12 cellular contexts compared by ENCODE assay signal in genomic region chr7:96786261-96786997, GRCh38.
A peak's percentile ranks its signal among the peaks of the same experiment; 100 is the strongest.
DNase-seq lines count a peak whose midpoint lies in the region; ATAC-seq, FAIRE-seq and TF ChIP-seq lines count a peak whose summit lies in the region.
"Had no signal": no experiment of that assay in that cellular context is flagged by ENCODE, and none has a peak within 500 bp of the region (broad histone marks: within the 10 kb centered on the region; RNA-seq: fewer than 3 reads in every experiment).

No MANE protein-coding gene starts in this region.

- H2AFZ ChIP-seq in SK-N-SH (ENCODE audit: low read depth) (no peak overlapping the region), H1 (ENCODE audit: low read length) (peak overlapping the region; percentile 7; the same call in 1 of the 2 replicates), keratinocyte (ENCODE audit: control insufficient read depth, low read length) (peak overlapping the region; percentile 78)

- H2BK20ac ChIP-seq in H1 (ENCODE audit: low read length), result no peak overlapping the region

- H3K23me2 ChIP-seq in H1 (ENCODE audit: low read depth, low read length), result no peaks in the 10 kb centered on the region; the same call in 1 of the 2 replicates

- H2BK5ac ChIP-seq in H1 (ENCODE audit: low read depth, low read length), result no peak overlapping the region

- H3K36me3 Mint-ChIP-seq in type B pancreatic cell, result no peaks in the 10 kb centered on the region
- no peaks in the 10 kb centered on the region for H3K36me3 Mint-ChIP-seq in naive thymus-derived CD8-positive, alpha-beta T cell

- H3K27ac ChIP-seq in SK-N-SH (ENCODE audit: low read depth in 2 of 2, low read length in 1 of 2) (no peak overlapping the region), H1 (ENCODE audit: low read depth, low read length) (0 out of 2 replicates have a peak overlapping the region, but pooled peaks have one; percentile 4), keratinocyte (ENCODE audit: control insufficient read depth, insufficient read depth, low read length) (no peak overlapping the region), gastroesophageal sphincter (no peak overlapping the region)

- H3K4me3 Mint-ChIP-seq in type B pancreatic cell, result peak overlapping the region; percentile 3
- no peak overlapping the region for H3K4me3 Mint-ChIP-seq in naive thymus-derived CD8-positive, alpha-beta T cell
- H3K4me3 Mint-ChIP-seq: activated CD4-positive, alpha-beta T cell treated with anti-CD3 and anti-CD28 coated beads for 36 hours; activated T-cell treated with anti-CD3 and anti-CD28 coated beads, Interleukin-2, amount 50 U/mL, for 4 hours had no signal

- H3K4me3 ChIP-seq in SK-N-SH (ENCODE audit: low read depth in 2 of 2, low read length in 1 of 2) (no peak overlapping the region), H1 (ENCODE audit: extremely low read depth in 1 of 4, insufficient read depth in 2 of 4, low read depth in 3 of 4, low read length in 4 of 4) (peak overlapping the region in 2 of 4 experiments; percentile 3 to 37; a peak in 3 of 8 replicates), keratinocyte (ENCODE audit: control insufficient read depth in 2 of 3, extremely low read depth in 1 of 3, insufficient read depth in 2 of 3, low read depth in 1 of 3, low read length in 3 of 3) (peak overlapping the region in 1 of 3 experiments; percentile 41), gastroesophageal sphincter (no peak overlapping the region)

- no peak overlapping the region for H4K91ac ChIP-seq in H1 (replicated peaks; ENCODE audit: insufficient read length, low read length)

- no peak overlapping the region for H4K5ac ChIP-seq in H1 (ENCODE audit: insufficient read length, low read depth, low read length)

- H3K4me2 ChIP-seq in SK-N-SH (no peak overlapping the region), H1 (ENCODE audit: insufficient read depth in 1 of 2, low read depth in 2 of 2, low read length in 2 of 2) (peak overlapping the region; percentile 46 to 72), keratinocyte (ENCODE audit: control insufficient read depth, extremely low read depth, insufficient read depth, low read depth, low read length) (peak overlapping the region; percentile 68)

- no peak overlapping the region for H3K14ac ChIP-seq in H1 (ENCODE audit: insufficient read length)

- CTCF ChIA-PET in SK-N-SH (lab: Yijun Ruan, JAX) (no interaction called here), H1 (lab: Charles Lee; ENCODE audit: partially characterized antibody) (interaction anchor here (1.2 kb wide), 1 partner anchor 241 kb away, joined by 3 read pairs; no protein-coding TSS in a partner anchor)

- H3K36me3 ChIP-seq in SK-N-SH (replicated peaks in 1 of 2; ENCODE audit: control insufficient read depth in 1 of 2, insufficient read depth in 2 of 2, low read length in 1 of 2), result no peaks in the 10 kb centered on the region
- no peaks in the 10 kb centered on the region; a peak in 1 of 8 replicates for H3K36me3 ChIP-seq in H1 (ENCODE audit: control insufficient read depth in 2 of 4, insufficient read depth in 4 of 4, low read length in 3 of 4)
- no peaks in the 10 kb centered on the region for H3K36me3 ChIP-seq in keratinocyte (ENCODE audit: control insufficient read depth in 2 of 2, extremely low read depth in 1 of 2, insufficient read depth in 2 of 2, low read length in 2 of 2)
- H3K36me3 ChIP-seq in gastroesophageal sphincter, result no peaks in the 10 kb centered on the region

- no peaks in the 10 kb centered on the region for H3K9me3 ChIP-seq in SK-N-SH
- no peaks in the 10 kb centered on the region for H3K9me3 ChIP-seq in H1 (ENCODE audit: insufficient read depth in 2 of 2, low read depth in 1 of 2, low read length in 1 of 2)
- no peaks in the 10 kb centered on the region for H3K9me3 ChIP-seq in keratinocyte (ENCODE audit: control insufficient read depth, low read depth, low read length)
- no peaks in the 10 kb centered on the region for H3K9me3 ChIP-seq in gastroesophageal sphincter

- H3K27me3 ChIP-seq in SK-N-SH (ENCODE audit: insufficient read depth) (no peaks in the 10 kb centered on the region), H1 (replicated peaks in 1 of 4; ENCODE audit: control insufficient read depth in 3 of 4, extremely low read depth in 1 of 4, insufficient read depth in 3 of 4, low read length in 3 of 4) (no peaks in the 10 kb centered on the region), keratinocyte (ENCODE audit: control insufficient read depth, extremely low read depth, insufficient read depth, low read length) (no peaks in the 10 kb centered on the region), gastroesophageal sphincter (no peaks in the 10 kb centered on the region)

- 59% methylated on average over 15 of the region's 15 CpGs for WGBS in SK-N-SH (ENCODE audit: low lambda C conversion rate)
- 40% methylated on average over 15 of the region's 15 CpGs; no CpG with 5 or more reads in 1 of the 2 experiments for WGBS in H1 (ENCODE audit: extremely low coverage in 1 of 2, insufficient coverage in 1 of 2, insufficient read length in 1 of 2, insufficient replicate concordance in 2 of 2, low coverage in 1 of 2, low lambda C conversion rate in 2 of 2, missing lambda C conversion rate in 1 of 2), 2 experiments
- whole genome bisulfite sequencing in gastroesophageal sphincter (ENCODE audit: low coverage in 1 of 2), 2 donors, result 47 to 52% methylated on average over 5 to 11 of the region's 15 CpGs

- no peaks in the 10 kb centered on the region for H3K9me2 ChIP-seq in SK-N-SH

- H3K27me3 Mint-ChIP-seq in type B pancreatic cell, result peaks cover 2% of the 10 kb centered on the region
- peaks cover 1 to 12% (median 3%) of the 10 kb centered on the region in 5 donors for H3K27me3 Mint-ChIP-seq in naive thymus-derived CD8-positive, alpha-beta T cell

- peak overlapping the region; percentile 7 for H3K27ac Mint-ChIP-seq in type B pancreatic cell
- no peak overlapping the region for H3K27ac Mint-ChIP-seq in naive thymus-derived CD8-positive, alpha-beta T cell
- H3K27ac Mint-ChIP-seq: activated CD4-positive, alpha-beta T cell treated with anti-CD3 and anti-CD28 coated beads for 36 hours had no signal

- no peak overlapping the region for H3K23ac ChIP-seq in H1 (ENCODE audit: insufficient read length)

- no peak overlapping the region; the same call in 1 of the 2 replicates for H2BK12ac ChIP-seq in H1 (ENCODE audit: low read depth, low read length)

- TF ChIP-seq POLR2A in H1 (IDR thresholded peaks at IDR 0.05; ENCODE audit: control extremely low read depth in 1 of 2, low read depth in 2 of 2, low read length in 2 of 2) (no peak), gastroesophageal sphincter (IDR thresholded peaks at IDR 0.05) (no peak)

- no peak overlapping the region for H3K4ac ChIP-seq in H1 (replicated peaks; ENCODE audit: insufficient read length, low read depth, low read length)

- no peak for TF ChIP-seq CTCF in SK-N-SH (IDR thresholded peaks at IDR 0.05)
- TF ChIP-seq CTCF in H1 (IDR thresholded peaks at IDR 0.05; ENCODE audit: control extremely low read depth in 1 of 3, insufficient read depth in 1 of 3, low read depth in 1 of 3, low read length in 3 of 3), result no peak
- TF ChIP-seq CTCF in keratinocyte (optimal IDR thresholded peaks at IDR 0.05 in 1 of 3, IDR thresholded peaks at IDR 0.05 in 1 of 3, conservative IDR thresholded peaks at IDR 0.05 in 1 of 3; ENCODE audit: extremely low read depth in 1 of 3, insufficient read depth in 2 of 3, low read length in 3 of 3), result no peak
- no peak for TF ChIP-seq CTCF in type B pancreatic cell (conservative IDR thresholded peaks at IDR 0.05)
- no peak for TF ChIP-seq CTCF in gastroesophageal sphincter (IDR thresholded peaks at IDR 0.05)

- no peak for TF ChIP-seq RAD21 in SK-N-SH (IDR thresholded peaks at IDR 0.05; ENCODE audit: low read length)
- no peak for TF ChIP-seq RAD21 in H1 (IDR thresholded peaks at IDR 0.05 in 1 of 2, conservative IDR thresholded peaks at IDR 0.05 in 1 of 2; ENCODE audit: low read depth in 2 of 2, low read length in 2 of 2)

- no peak overlapping the region for H3K9ac ChIP-seq in SK-N-SH
- no peak overlapping the region for H3K9ac ChIP-seq in H1 (replicated peaks in 1 of 4; ENCODE audit: extremely low read depth in 1 of 4, low read depth in 3 of 4, low read length in 3 of 4)
- H3K9ac ChIP-seq in keratinocyte (ENCODE audit: control insufficient read depth, extremely low read depth, insufficient read depth, low read length), result no peak overlapping the region

- no peak overlapping the region for H3K56ac ChIP-seq in H1 (replicated peaks; ENCODE audit: insufficient read length, low read depth, low read length)

- DNase-seq in SK-N-SH (peak; percentile 16), H1 (ENCODE audit: low read depth in 1 of 2, low spot score in 2 of 2) (peak; percentile 27 to 50), keratinocyte (ENCODE audit: low read depth, low spot score) (no peak), type B pancreatic cell (ENCODE audit: extremely low spot score, unreplicated experiment) (no peak), SKM-1 treated with dmso at 0.1 percent for 144 hours (lab: John Stamatoyannopoulos, UW; ENCODE audit: unreplicated experiment) (no peak)
- no peak for DNase-seq in naive thymus-derived CD8-positive, alpha-beta T cell
- DNase-seq: activated CD4-positive, alpha-beta T cell treated with anti-CD3 and anti-CD28 coated beads for 36 hours; activated T-cell treated with anti-CD3 and anti-CD28 coated beads, Interleukin-2, amount 50 U/mL, for 4 hours; NCI-H2029 treated with DMSO at 0.1 percent for 48 hours; T-helper 1 cell had no signal

- H2BK15ac ChIP-seq in H1 (ENCODE audit: low read length), result no peak overlapping the region

- no peak overlapping the region; the same call in 1 of the 2 replicates for H3K18ac ChIP-seq in H1 (ENCODE audit: extremely low read depth, low read length)

- no peaks in the 10 kb centered on the region for H3K9me3 Mint-ChIP-seq in type B pancreatic cell
- no peaks in the 10 kb centered on the region for H3K9me3 Mint-ChIP-seq in naive thymus-derived CD8-positive, alpha-beta T cell
- H3K9me3 Mint-ChIP-seq: activated T-cell treated with anti-CD3 and anti-CD28 coated beads, Interleukin-2, amount 50 U/mL, for 4 hours had no signal

- no peak overlapping the region for H2AK5ac ChIP-seq in H1 (ENCODE audit: low read depth, low read length)

- H3K4me1 Mint-ChIP-seq in type B pancreatic cell (ENCODE audit: unreplicated experiment), result peaks cover 31% of the 10 kb centered on the region
- H3K4me1 Mint-ChIP-seq in naive thymus-derived CD8-positive, alpha-beta T cell, result peaks cover 0 to 8% (median 3%) of the 10 kb centered on the region in 4 donors
- H3K4me1 Mint-ChIP-seq: activated CD4-positive, alpha-beta T cell treated with anti-CD3 and anti-CD28 coated beads for 36 hours had no signal

- H4K8ac ChIP-seq in H1 (ENCODE audit: extremely low read depth, insufficient read depth, low read length), result no peak overlapping the region

- H3F3A ChIP-seq in SK-N-SH (replicated peaks; ENCODE audit: insufficient read depth), result no peaks in the 10 kb centered on the region

- H3K9me1 ChIP-seq in keratinocyte (ENCODE audit: control insufficient read depth, extremely low read depth, insufficient read depth, low read length), result no peaks in the 10 kb centered on the region

- H3K4me1 ChIP-seq in SK-N-SH (ENCODE audit: control insufficient read depth in 1 of 2, insufficient read depth in 2 of 2, low read depth in 1 of 2, low read length in 1 of 2) (peaks cover 0 to 2% of the 10 kb centered on the region in 2 experiments; a peak in 1 of 4 replicates), H1 (replicated peaks in 1 of 4; ENCODE audit: control insufficient read depth in 3 of 4, insufficient read depth in 4 of 4, low read length in 3 of 4) (peaks cover 4 to 15% (median 12%) of the 10 kb centered on the region in 4 experiments), keratinocyte (ENCODE audit: control insufficient read depth, extremely low read depth, insufficient read depth, low read length) (peaks cover 6% of the 10 kb centered on the region), gastroesophageal sphincter (no peaks in the 10 kb centered on the region)

- H3K79me1 ChIP-seq in H1 (ENCODE audit: low read depth, low read length), result no peaks in the 10 kb centered on the region

- no peak overlapping the region for H2BK120ac ChIP-seq in H1 (replicated peaks; ENCODE audit: low read depth, low read length)

- TF ChIP-seq EP300 in SK-N-SH (IDR thresholded peaks at IDR 0.05; ENCODE audit: borderline replicate concordance in 1 of 2, low read depth in 1 of 2, low read length in 1 of 2), result no peak
- no peak for TF ChIP-seq EP300 in H1 (IDR thresholded peaks at IDR 0.05; ENCODE audit: borderline replicate concordance in 1 of 2, low read depth in 2 of 2, low read length in 2 of 2)
- TF ChIP-seq EP300 in gastroesophageal sphincter (IDR thresholded peaks at IDR 0.05), result no peak

- ATAC-seq in SK-N-SH treated with all-trans-retinoic acid at 6 μM for 48 hours, result no peak
- ATAC-seq in naive thymus-derived CD8-positive, alpha-beta T cell, result no peak
- no peak for ATAC-seq in gastroesophageal sphincter
- ATAC-seq: activated CD4-positive, alpha-beta T cell treated with anti-CD3 and anti-CD28 coated beads for 36 hours; activated T-cell treated with anti-CD3 and anti-CD28 coated beads, Interleukin-2, amount 50 U/mL, for 4 hours had no signal

- peak; percentile 60 for FAIRE-seq in H1 (lab: Jason Lieb, UNC)
- FAIRE-seq in keratinocyte (lab: Jason Lieb, UNC), result peak; percentile 80

- H4K20me1 ChIP-seq in SK-N-SH (ENCODE audit: insufficient read depth) (no peaks in the 10 kb centered on the region), H1 (replicated peaks in 1 of 2; ENCODE audit: control insufficient read depth in 1 of 2, insufficient read depth in 2 of 2, low read length in 2 of 2) (no peaks in the 10 kb centered on the region), keratinocyte (ENCODE audit: control insufficient read depth, extremely low read depth, insufficient read depth, low read length) (no peaks in the 10 kb centered on the region)

- POLR2A ChIA-PET in SK-N-SH (lab: Yijun Ruan, JAX) (no interaction called here), H1 (lab: Charles Lee; ENCODE audit: partially characterized antibody) (no interaction called here)
- POLR2A ChIA-PET in naive thymus-derived CD8-positive, alpha-beta T cell (lab: Charles Lee), result no interaction called here

- dilution Hi-C loops in keratinocyte (cut with MboI; ENCODE audit: extremely low pct_ligation_motif_present, low sequenced_read_pairs), result no loop called here

- no peaks in the 10 kb centered on the region for H3K79me2 ChIP-seq in SK-N-SH (ENCODE audit: insufficient read depth)
- H3K79me2 ChIP-seq in H1 (ENCODE audit: control insufficient read depth in 1 of 2, insufficient read depth in 2 of 2, low read length in 2 of 2), result no peaks in the 10 kb centered on the region
- H3K79me2 ChIP-seq in keratinocyte (ENCODE audit: control insufficient read depth, insufficient read depth, low read length), result no peaks in the 10 kb centered on the region

Comparison
In these comparisons a context has a peak if more than half of its experiments do, and no peak if none do; other contexts are left out.
1. DNase-seq: peak in SK-N-SH (single experiment) and H1 (2 of 2); none in keratinocyte (single experiment), type B pancreatic cell (single experiment), naive thymus-derived CD8-positive, alpha-beta T cell (0 of 10) and SKM-1 treated with dmso at 0.1 percent for 144 hours (single experiment).
2. Of the 17 proteins assayed by ChIP-seq in both H1 and SK-N-SH: peak only in H1: TCF12 and TEAD4; only in SK-N-SH: none; in both: none; in neither: 14; mixed calls (peak in some experiments, not most) for 1.